Comparison of ENCODE assay signal across 16 cellular contexts in the genomic region with DNA sequence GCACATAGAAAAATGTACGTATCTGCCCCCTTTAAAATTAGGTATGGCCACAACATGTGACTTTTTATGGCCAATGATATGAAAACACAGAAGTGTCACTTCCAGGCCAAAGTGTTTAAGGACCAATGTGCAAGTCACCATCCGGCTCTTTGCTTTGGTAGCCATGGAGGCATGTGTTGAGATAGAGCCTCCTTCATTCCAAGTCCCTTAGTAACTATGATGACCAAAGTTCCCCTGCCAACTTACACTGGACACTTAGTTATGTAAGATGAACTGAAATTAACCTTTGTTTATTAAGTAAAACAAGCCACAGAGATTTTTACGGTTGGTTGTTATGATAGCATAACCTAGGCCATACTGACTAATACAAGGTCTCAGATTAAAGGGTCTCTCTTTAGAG.
"Had no signal": no experiment of that assay in that cellular context is flagged by ENCODE, and none has a peak within 500 bp of the region (broad histone marks: within the 10 kb centered on the region; RNA-seq: fewer than 3 reads in every experiment).

No MANE protein-coding gene starts in this region.

- DNase-seq: activated B cell treated with CpG ODN at 0.5 μM for 24 hours; activated CD4-positive, alpha-beta T cell treated with anti-CD3 and anti-CD28 coated beads for 48 hours; activated CD8-positive, alpha-beta T cell treated with anti-CD3 and anti-CD28 coated beads for 36 hours; activated naive CD4-positive, alpha-beta T cell; activated naive CD8-positive, alpha-beta T cell treated with anti-CD3 and anti-CD28 coated beads for 36 hours; activated T-cell treated with anti-CD3 and anti-CD28 coated beads, Interleukin-2, amount 50 U/mL, for 1 hour; cortex of kidney; effector CD8-positive, alpha-beta T cell; foreskin keratinocyte; hippocampal formation; islet precursor cell; midbrain; right lobe of liver; stimulated activated CD4-positive, alpha-beta T cell treated with anti-CD3 and anti-CD28 coated beads, Interleukin-4, amount 100 ng/mL, for 1 hour; stimulated activated naive CD8-positive, alpha-beta T cell treated with anti-CD3 and anti-CD28 coated beads, Interleukin-15, amount 100 ng/mL, for 72 hours; transverse colon had no signal
